Comparison of ENCODE assay signal across 8 cellular contexts in the genomic region with DNA sequence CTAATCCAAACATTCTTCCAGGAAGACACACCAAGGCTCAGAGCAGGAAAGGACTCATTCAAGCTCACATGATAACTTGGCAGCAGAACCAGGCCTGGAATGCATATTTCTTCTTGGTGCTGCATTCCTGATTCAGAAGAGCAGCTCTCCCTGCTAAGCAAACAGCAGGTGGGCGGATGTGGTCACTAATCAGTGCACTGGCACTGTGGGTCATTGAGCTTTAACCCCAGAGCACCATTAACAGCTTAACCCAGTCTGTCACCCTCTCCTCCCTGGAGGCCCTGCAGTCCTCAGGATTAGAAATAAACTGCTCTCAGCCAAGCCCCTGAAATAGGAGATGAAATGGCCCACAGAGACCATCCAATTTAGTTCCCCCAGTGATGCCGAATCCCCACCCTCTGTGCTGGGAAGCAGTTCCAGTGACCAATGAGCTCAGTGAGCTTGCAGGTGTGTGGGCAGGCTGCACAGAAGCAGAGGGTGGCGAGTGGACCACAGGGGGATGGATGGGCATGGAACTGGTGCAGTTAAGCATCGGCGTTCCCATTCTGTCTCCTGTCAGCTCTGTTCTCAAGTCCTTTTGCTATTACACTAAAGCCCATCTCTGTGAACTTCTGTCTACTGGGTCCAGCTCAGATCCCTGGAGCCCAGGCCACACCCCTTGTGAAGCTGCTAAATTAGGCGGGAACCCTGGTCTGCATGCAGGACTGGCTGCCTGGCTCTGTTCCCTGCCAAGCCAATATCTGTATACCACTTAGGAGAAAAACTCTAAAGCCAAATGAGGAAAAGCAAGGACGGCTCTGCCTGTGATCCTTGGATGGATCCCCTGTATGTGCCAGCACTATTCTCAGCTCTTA. TPM values are rescaled to one million over a fixed set of nuclear protein-coding genes. Genes with fewer than 3 reads are reported as not detected.
DNase-seq lines count a peak whose midpoint lies in the region; ATAC-seq and TF ChIP-seq lines count a peak whose summit lies in the region.

No MANE protein-coding gene starts in this region.

- H3K36me3 ChIP-seq in endodermal cell (ENCODE audit: control insufficient read depth, insufficient read depth, low read length) = no peaks in the 10 kb centered on the region

- H3K4me3 ChIP-seq in endodermal cell (ENCODE audit: low read length) = no peak overlapping the region

- 71 to 73% methylated on average over 7 of the region's 7 CpGs for WGBS in endodermal cell (ENCODE audit: insufficient coverage in 1 of 2, insufficient read length in 1 of 2), 2 experiments

- H3K4me3 Mint-ChIP-seq in endodermal cell (no peak overlapping the region), natural killer cell (no peak overlapping the region)

- DNase-seq in DMS53 (lab: John Stamatoyannopoulos, UW) (peak; percentile 93), NCI-H2196 treated with DMSO at 0.1 percent for 48 hours (lab: John Stamatoyannopoulos, UW; ENCODE audit: unreplicated experiment) (peak; percentile 76), endodermal cell (peak; percentile 96), mucosa of gallbladder (ENCODE audit: low spot score) (peak; percentile 62), GM10266 (ENCODE audit: extremely low spot score) (no peak), natural killer cell (no peak)

- no peak overlapping the region for H3K9ac ChIP-seq in endodermal cell (ENCODE audit: extremely low read depth, low read length, poor library complexity, severe bottlenecking)

- no peaks in the 10 kb centered on the region for H3K27me3 ChIP-seq in endodermal cell (ENCODE audit: control insufficient read depth, insufficient read depth, low read length, poor library complexity, severe bottlenecking)

- no peak for TF ChIP-seq CTCF in endodermal cell (conservative IDR thresholded peaks at IDR 0.05)
- no peak for TF ChIP-seq CTCF in GM10266 (IDR thresholded peaks at IDR 0.05; ENCODE audit: control insufficient read depth, insufficient read depth, low read depth, missing control alignments)
- no peak for TF ChIP-seq CTCF in natural killer cell (IDR thresholded peaks at IDR 0.05)

- H3K9me3 Mint-ChIP-seq in endodermal cell (no peaks in the 10 kb centered on the region), natural killer cell (no peaks in the 10 kb centered on the region)

- intact Hi-C loops in natural killer cell (cut with micrococcal nuclease) = no loop called here

- H3K27me3 Mint-ChIP-seq in endodermal cell (ENCODE audit: insufficient read depth) (no peaks in the 10 kb centered on the region), natural killer cell (ENCODE audit: low read depth in 2 of 2) (no peaks in the 10 kb centered on the region)

- ATAC-seq in GM21825 (IDR thresholded peaks at IDR 0.05; ENCODE audit: unreplicated experiment) (no peak), HG03460 (IDR thresholded peaks at IDR 0.05; ENCODE audit: unreplicated experiment) (no peak), natural killer cell (no peak)

- H3K4me1 ChIP-seq in endodermal cell (ENCODE audit: control insufficient read depth, insufficient read depth, low read length) = peaks cover 24% of the 10 kb centered on the region

- peak overlapping the region; percentile 92 for H3K27ac Mint-ChIP-seq in endodermal cell
- H3K27ac Mint-ChIP-seq in natural killer cell = no peak overlapping the region

- no peak overlapping the region for H3K27ac ChIP-seq in endodermal cell (ENCODE audit: low read depth, low read length)

- peaks cover 45% of the 10 kb centered on the region for H3K4me1 Mint-ChIP-seq in endodermal cell
- H3K4me1 Mint-ChIP-seq in natural killer cell = no peaks in the 10 kb centered on the region

- H3K9me3 ChIP-seq in endodermal cell (ENCODE audit: control insufficient read depth, low read length) = no peaks in the 10 kb centered on the region

- H3K36me3 Mint-ChIP-seq in endodermal cell (ENCODE audit: low read depth) (no peaks in the 10 kb centered on the region), natural killer cell (no peaks in the 10 kb centered on the region)

RNA-seq across cellular contexts. Expression of gene MEGF9, which starts 16.6 kb away (rescaled TPM):
- total RNA-seq in endodermal cell = 10 to 100 TPM in 1 of 2 donors, 1 to 10 TPM in 1; 5.0 to 10.7 TPM
- polyA plus RNA-seq in endodermal cell (2013, experiment 1 of 2) = 15.5 TPM
- 16.7 TPM for polyA plus RNA-seq in endodermal cell (2013, experiment 2 of 2)
- total RNA-seq in mucosa of gallbladder = 15.5 TPM
- total RNA-seq in natural killer cell = 10 to 100 TPM; 17.5 to 25.9 (median 22.3) TPM

Comparison
In these comparisons a context has a peak if more than half of its experiments do, and no peak if none do; other contexts are left out.
1. DNase-seq: peak in DMS53 (single experiment), NCI-H2196 treated with DMSO at 0.1 percent for 48 hours (single experiment), endodermal cell (single experiment) and mucosa of gallbladder (single experiment); none in GM10266 (single experiment) and natural killer cell (single experiment).